In the genomic region with DNA sequence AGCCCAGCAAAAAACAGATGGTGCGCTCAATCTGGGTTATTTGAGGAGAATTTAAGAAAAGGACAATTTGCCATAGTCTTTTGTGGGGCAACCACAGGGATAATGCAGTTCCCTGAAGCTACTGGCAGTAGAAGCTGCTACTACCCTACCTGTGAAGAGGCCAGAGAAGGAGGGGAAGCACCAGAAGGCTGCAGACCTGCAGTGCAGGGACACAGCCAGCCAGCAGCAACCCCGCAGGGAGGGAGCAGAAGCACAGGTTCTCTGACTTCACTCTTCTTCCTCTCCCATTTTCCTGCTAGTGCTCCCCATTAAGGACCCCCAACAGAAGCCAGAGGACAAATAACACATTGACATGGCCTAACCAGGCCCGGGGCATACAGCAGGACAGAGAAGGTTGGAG, we compare ENCODE assay signal across 15 cellular contexts. TPM values are rescaled to one million over a fixed set of nuclear protein-coding genes. Genes with fewer than 3 reads are reported as not detected.
DNase-seq lines count a peak whose midpoint lies in the region; ATAC-seq, FAIRE-seq and TF ChIP-seq lines count a peak whose summit lies in the region.
"Had no signal": no experiment of that assay in that cellular context is flagged by ENCODE, and none has a peak within 500 bp of the region (broad histone marks: within the 10 kb centered on the region; RNA-seq: fewer than 3 reads in every experiment).

No MANE protein-coding gene starts in this region.

- H3K4me3 ChIP-seq in WERI-Rb-1 (ENCODE audit: low read depth, low read length): no peak overlapping the region
- H3K4me3 ChIP-seq: lung had no signal

- FAIRE-seq in GM12892 (lab: Jason Lieb, UNC): peak; percentile 77

- H3K9me3 ChIP-seq in WERI-Rb-1 (ENCODE audit: severe bottlenecking): no peaks in the 10 kb centered on the region

- no peaks in the 10 kb centered on the region for H3K27me3 Mint-ChIP-seq in stimulated activated memory B cell treated with anti-CD40 and anti-IgM and Interleukin-4, amounts not matched to agents 10 μg/mL and 1 μg/mL and 100 μg/mL, for 72 hours

- peaks cover 14% of the 10 kb centered on the region for H3K36me3 Mint-ChIP-seq in stimulated activated memory B cell treated with anti-CD40 and anti-IgM and Interleukin-4, amounts not matched to agents 10 μg/mL and 1 μg/mL and 100 μg/mL, for 72 hours

- peaks cover 73% of the 10 kb centered on the region for H3K4me1 Mint-ChIP-seq in stimulated activated memory B cell treated with anti-CD40 and anti-IgM and Interleukin-4, amounts not matched to agents 10 μg/mL and 1 μg/mL and 100 μg/mL, for 72 hours

- H3K27ac Mint-ChIP-seq in stimulated activated memory B cell treated with anti-CD40 and anti-IgM and Interleukin-4, amounts not matched to agents 10 μg/mL and 1 μg/mL and 100 μg/mL, for 72 hours: peak overlapping the region; percentile 98

- no peaks in the 10 kb centered on the region for H3K27me3 ChIP-seq in WERI-Rb-1 (ENCODE audit: insufficient read depth, low read depth, severe bottlenecking)

- ATAC-seq in left lobe of liver (peak; percentile 44), GM21737 (IDR thresholded peaks at IDR 0.05; ENCODE audit: unreplicated experiment) (no peak), HG02981 (IDR thresholded peaks at IDR 0.05; ENCODE audit: unreplicated experiment) (no peak), GM19452 (IDR thresholded peaks at IDR 0.05; ENCODE audit: unreplicated experiment) (no peak)
- ATAC-seq in stimulated activated memory B cell treated with anti-CD40 and anti-IgM and Interleukin-4, amounts not matched to agents 10 μg/mL and 1 μg/mL and 100 μg/mL, for 72 hours: no peak

- peak; percentile 8; the same call in 1 of the 2 replicates for TF ChIP-seq CTCF in WERI-Rb-1 (IDR thresholded peaks at IDR 0.05; ENCODE audit: low read depth, low read length)

- no peak overlapping the region for H3K27ac ChIP-seq in WERI-Rb-1
- H3K27ac ChIP-seq: KMS-11 had no signal

- H3K9me3 Mint-ChIP-seq in stimulated activated memory B cell treated with anti-CD40 and anti-IgM and Interleukin-4, amounts not matched to agents 10 μg/mL and 1 μg/mL and 100 μg/mL, for 72 hours: no peaks in the 10 kb centered on the region

- TF ChIP-seq POLR2A in GM12892 (IDR thresholded peaks at IDR 0.05; ENCODE audit: low read depth, low read length): no peak

- H3K36me3 ChIP-seq in WERI-Rb-1: no peaks in the 10 kb centered on the region

- H3K4me3 Mint-ChIP-seq in stimulated activated memory B cell treated with anti-CD40 and anti-IgM and Interleukin-4, amounts not matched to agents 10 μg/mL and 1 μg/mL and 100 μg/mL, for 72 hours: no peak overlapping the region

- DNase-seq in GM12892 (ENCODE audit: insufficient read length): no peak
- no peak for DNase-seq in WERI-Rb-1
- no peak for DNase-seq in left lobe of liver (ENCODE audit: low spot score)
- no peak for DNase-seq in NOMO-1 (lab: John Stamatoyannopoulos, UW; ENCODE audit: unreplicated experiment in 2 of 2)
- DNase-seq: activated CD4-positive, alpha-beta T cell treated with anti-CD3 and anti-CD28 coated beads for 4 hours; effector CD4-positive, alpha-beta T cell; NCI-H2081; occipital lobe; SW 1271 had no signal

RNA-seq across cellular contexts. Expression of gene POPDC2, which starts 30.3 kb away (rescaled TPM):
- polyA plus RNA-seq in GM12892 (2012; ENCODE audit: missing spikeins): 3.5 TPM
- 0.65 TPM for total RNA-seq in left lobe of liver

RNA-seq across cellular contexts. Expression of gene PLA1A, which starts 32.4 kb away (rescaled TPM):
- 11.6 TPM for polyA plus RNA-seq in GM12892 (2012; ENCODE audit: missing spikeins)
- 13.5 TPM for total RNA-seq in left lobe of liver
- total RNA-seq: occipital lobe had no signal

RNA-seq across cellular contexts. Expression of gene COX17, which starts 47.1 kb away (rescaled TPM):
- 274 TPM for polyA plus RNA-seq in GM12892 (2012; ENCODE audit: missing spikeins)
- total RNA-seq in left lobe of liver: 31.0 TPM

RNA-seq across cellular contexts. Expression of gene ADPRH, which starts 50.8 kb away (rescaled TPM):
- 19.0 TPM for polyA plus RNA-seq in GM12892 (2012; ENCODE audit: missing spikeins)
- total RNA-seq in left lobe of liver: 4.1 TPM
